Comparison of ENCODE assay signal across 9 cellular contexts in the genomic region with DNA sequence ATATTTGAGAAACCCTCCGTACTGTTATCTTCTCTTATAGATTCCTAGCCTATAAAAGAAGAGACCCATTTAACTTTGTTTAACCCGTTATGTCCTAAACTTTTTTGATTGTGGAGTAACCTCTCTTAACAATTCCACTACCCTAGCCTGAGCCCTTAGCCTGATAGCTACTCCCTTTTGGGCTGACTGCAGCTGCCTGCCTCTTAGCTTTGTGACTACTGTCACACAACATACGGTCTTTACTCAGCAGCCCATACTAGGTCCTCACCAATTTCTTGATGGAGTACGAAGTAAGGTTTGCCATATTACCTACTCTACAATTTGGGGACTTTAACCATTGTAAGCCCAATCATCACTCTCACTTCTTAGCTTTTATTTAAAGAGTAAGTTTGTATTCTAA.
DNase-seq lines count a peak whose midpoint lies in the region; ATAC-seq and TF ChIP-seq lines count a peak whose summit lies in the region.
"Had no signal": no experiment of that assay in that cellular context is flagged by ENCODE, and none has a peak within 500 bp of the region (broad histone marks: within the 10 kb centered on the region; RNA-seq: fewer than 3 reads in every experiment).

No MANE protein-coding gene starts in this region.

- H3K36me3 ChIP-seq in KOPT-K1 (ENCODE audit: insufficient read depth, low read length) (no peaks in the 10 kb centered on the region), mucosa of rectum (ENCODE audit: control insufficient read depth in 2 of 2, insufficient read depth in 2 of 2, low read length in 2 of 2) (no peaks in the 10 kb centered on the region), adrenal gland (replicated peaks in 1 of 2) (no peaks in the 10 kb centered on the region)

- ATAC-seq in GM19023 (IDR thresholded peaks at IDR 0.05; ENCODE audit: unreplicated experiment) (peak; percentile 35), HG02623 (IDR thresholded peaks at IDR 0.05; ENCODE audit: unreplicated experiment) (peak; percentile 34)

- H3K9me3 ChIP-seq in KOPT-K1 (ENCODE audit: insufficient read depth, low read length, poor library complexity, severe bottlenecking) (peaks cover 23% of the 10 kb centered on the region), mucosa of rectum (ENCODE audit: control insufficient read depth in 2 of 2, low read length in 2 of 2) (peaks cover 2 to 4% of the 10 kb centered on the region in 2 donors), adrenal gland (replicated peaks in 1 of 3) (no peaks in the 10 kb centered on the region)

- DNase-seq in superior temporal gyrus (ENCODE audit: extremely low spot score), result no peak
- no peak for DNase-seq in dermis blood vessel endothelial cell
- no peak for DNase-seq in activated T-cell treated with anti-CD3 and anti-CD28 coated beads, Interleukin-2, amount 50 U/mL, for 48 hours
- DNase-seq in adrenal gland, result no peak
- DNase-seq: activated CD4-positive, alpha-beta memory T cell treated with anti-CD3 and anti-CD28 coated beads for 36 hours had no signal

- H3K27me3 ChIP-seq in mucosa of rectum (ENCODE audit: control insufficient read depth in 2 of 2, insufficient read depth in 2 of 2, low read length in 2 of 2) (no peaks in the 10 kb centered on the region), adrenal gland (no peaks in the 10 kb centered on the region)

- WGBS in adrenal gland, 4 donors, result 56 to 69% (median 64%) methylated on average over 4 of the region's 4 CpGs

- H3K4me1 ChIP-seq in mucosa of rectum (ENCODE audit: control insufficient read depth in 2 of 2, insufficient read depth in 2 of 2, low read length in 2 of 2), result peaks cover 5 to 9% of the 10 kb centered on the region in 2 donors
- no peaks in the 10 kb centered on the region for H3K4me1 ChIP-seq in adrenal gland (replicated peaks in 1 of 2)

- H3K4me3 ChIP-seq in mucosa of rectum (ENCODE audit: low read length in 2 of 2) (no peak overlapping the region), adrenal gland (no peak overlapping the region)

- H3K9ac ChIP-seq in mucosa of rectum (ENCODE audit: low read depth in 1 of 2, low read length in 2 of 2), result peak overlapping the region; percentile 5 to 21

- peak overlapping the region; percentile 54 for H3K27ac ChIP-seq in KOPT-K1 (ENCODE audit: low read depth, low read length, poor library complexity, severe bottlenecking)
- peak overlapping the region in 1 of 2 donors; percentile 58 for H3K27ac ChIP-seq in mucosa of rectum (ENCODE audit: low read depth in 2 of 2, low read length in 2 of 2)
- no peak overlapping the region for H3K27ac ChIP-seq in adrenal gland

- intact Hi-C loops in adrenal gland (cut with DNase I), result no loop called here

- TF ChIP-seq POLR2A in adrenal gland (IDR thresholded peaks at IDR 0.05), result no peak

- no peak for TF ChIP-seq CTCF in adrenal gland (IDR thresholded peaks at IDR 0.05)
